In genomic region chr7:148044173-148044572, GRCh38 we compare ENCODE assay signal across 26 cellular contexts.
DNase-seq lines count a peak whose midpoint lies in the region; ATAC-seq and TF ChIP-seq lines count a peak whose summit lies in the region.
"Had no signal": no experiment of that assay in that cellular context is flagged by ENCODE, and none has a peak within 500 bp of the region (broad histone marks: within the 10 kb centered on the region; RNA-seq: fewer than 3 reads in every experiment).

No MANE protein-coding gene starts in this region.

- peak overlapping the region; percentile 16 for H3K4me2 ChIP-seq in osteoblast (ENCODE audit: insufficient read depth, low read length)

- DNase-seq in NCI-H524 (lab: John Stamatoyannopoulos, UW): peak; percentile 3 to 35
- no peak for DNase-seq in NCI-H524 treated with DMSO at 0.1 percent for 48 hours (lab: John Stamatoyannopoulos, UW)
- peak; percentile 55 for DNase-seq in NCI-H2107 (lab: John Stamatoyannopoulos, UW)
- peak; percentile 93 for DNase-seq in NCI-H748 treated with DMSO at 0.1 percent for 48 hours (lab: John Stamatoyannopoulos, UW)
- DNase-seq in osteoblast (ENCODE audit: insufficient read length, low spot score, missing footprints): no peak
- DNase-seq in activated gamma-delta T cell (lab: John Stamatoyannopoulos, UW): no peak
- DNase-seq in central memory CD4-positive, alpha-beta T cell: no peak
- DNase-seq: 8988T; activated CD4-positive, alpha-beta memory T cell treated with anti-CD3 and anti-CD28 coated beads for 36 hours; activated effector memory CD4-positive, alpha-beta T cell treated with anti-CD3 and anti-CD28 coated beads, Interleukin-2, amount 50 U/mL, for 16 hours; activated naive CD8-positive, alpha-beta T cell treated with anti-CD3 and anti-CD28 coated beads, Interleukin-2, amount 50 U/mL, for 24 hours; brain microvascular endothelial cell; CD8-positive, alpha-beta memory T cell; colonic mucosa; effector memory CD8-positive, alpha-beta T cell; foreskin melanocyte; hippocampal formation; left lung; NCI-H187 treated with DMSO at 0.1 percent for 48 hours; posterior cingulate gyrus; sigmoid colon; substantia nigra; upper lobe of right lung had no signal

- no peak overlapping the region for H3K4me3 ChIP-seq in osteoblast (ENCODE audit: insufficient read depth, low read length)
- H3K4me3 ChIP-seq: colonic mucosa, left lung, sigmoid colon, upper lobe of right lung had no signal

- TF ChIP-seq CTCF in osteoblast (IDR thresholded peaks at IDR 0.05; ENCODE audit: extremely low read depth, low read depth, low read length): no peak

- peak overlapping the region; percentile 50 for H2AFZ ChIP-seq in osteoblast (ENCODE audit: low read length)

- ATAC-seq in GM18870 (IDR thresholded peaks at IDR 0.05; ENCODE audit: unreplicated experiment): no peak
- ATAC-seq: activated naive CD8-positive, alpha-beta T cell treated with anti-CD3 and anti-CD28 coated beads, Interleukin-2, amount 50 U/mL, for 24 hours; effector memory CD8-positive, alpha-beta T cell; esophagus mucosa; left lung; natural killer cell treated with Interleukin-12 subunit alpha and Interleukin-12 subunit beta and Interleukin-15 and Interleukin-18, amount 100 ng/mL, for 72 hours; upper lobe of right lung had no signal

- H3K36me3 ChIP-seq in osteoblast (ENCODE audit: insufficient read depth, low read length): no peaks in the 10 kb centered on the region
- H3K36me3 ChIP-seq: brain microvascular endothelial cell, colonic mucosa, left lung, sigmoid colon, upper lobe of right lung had no signal

- no peaks in the 10 kb centered on the region for H3K27me3 ChIP-seq in osteoblast (ENCODE audit: insufficient read depth, low read length)
- H3K27me3 ChIP-seq: brain microvascular endothelial cell, colonic mucosa, left lung, sigmoid colon, upper lobe of right lung had no signal

- H3K4me1 ChIP-seq in osteoblast (ENCODE audit: insufficient read depth, low read length): no peaks in the 10 kb centered on the region
- H3K4me1 ChIP-seq: colonic mucosa, left lung, sigmoid colon, upper lobe of right lung had no signal

- H3K9me3 ChIP-seq in osteoblast (ENCODE audit: low read depth, low read length): no peaks in the 10 kb centered on the region
- H3K9me3 ChIP-seq: colonic mucosa, left lung, sigmoid colon, upper lobe of right lung had no signal

- H3K27ac ChIP-seq in osteoblast (ENCODE audit: low read depth, low read length): no peak overlapping the region
- H3K27ac ChIP-seq: brain microvascular endothelial cell, colonic mucosa, left lung, sigmoid colon, upper lobe of right lung had no signal

- H4K20me1 ChIP-seq in osteoblast (ENCODE audit: insufficient read depth, low read length): no peaks in the 10 kb centered on the region

- H3K79me2 ChIP-seq in osteoblast (ENCODE audit: insufficient read depth, low read length): no peaks in the 10 kb centered on the region

Comparison
In these comparisons a context has a peak if more than half of its experiments do, and no peak if none do; other contexts are left out.
1. DNase-seq: peak in NCI-H524 (2 of 2), NCI-H2107 (single experiment) and NCI-H748 treated with DMSO at 0.1 percent for 48 hours (single experiment); none in NCI-H524 treated with DMSO at 0.1 percent for 48 hours (single experiment), osteoblast (single experiment), activated gamma-delta T cell (single experiment) and central memory CD4-positive, alpha-beta T cell (single experiment).